In the genomic region with DNA sequence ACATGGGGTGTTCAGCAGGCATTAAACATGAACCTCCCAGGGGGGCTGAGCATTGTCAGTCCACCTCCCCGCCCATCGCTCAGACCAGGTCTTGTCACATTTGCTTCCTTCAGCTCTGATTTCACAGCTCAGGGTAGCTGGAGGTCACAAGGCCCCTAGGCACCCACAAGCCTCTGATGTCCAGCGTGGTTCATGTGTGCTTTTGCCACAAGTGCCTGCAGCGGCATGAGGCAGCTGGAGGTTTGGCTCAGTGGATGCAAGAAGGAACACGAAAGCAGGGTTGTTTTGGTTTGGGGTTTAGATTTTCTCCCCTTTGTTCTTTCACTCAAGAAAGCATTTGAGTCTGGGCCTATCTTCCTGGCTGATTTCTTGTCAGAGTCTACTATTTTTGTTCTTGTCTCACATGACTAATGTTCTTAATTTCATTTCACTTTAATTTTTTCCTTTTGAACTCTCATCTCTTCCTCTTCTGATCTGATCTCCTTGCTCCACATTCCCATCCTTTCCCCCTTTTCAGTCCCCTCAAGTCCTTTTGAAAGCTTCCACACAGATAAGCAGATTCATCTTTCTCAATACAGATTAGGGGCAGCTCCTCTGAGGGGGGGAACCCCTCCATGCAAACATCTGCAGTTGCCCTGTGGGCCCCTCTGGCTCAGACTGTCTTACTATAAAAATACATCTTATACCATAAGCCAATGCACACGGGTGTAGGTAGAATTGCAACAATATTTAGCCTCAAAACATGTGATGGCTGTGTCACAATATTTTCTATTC, we compare ENCODE assay signal across 7 cellular contexts.
DNase-seq lines count a peak whose midpoint lies in the region; ATAC-seq and TF ChIP-seq lines count a peak whose summit lies in the region.

No MANE protein-coding gene starts in this region.

- H3K4me2 ChIP-seq in osteoblast (ENCODE audit: insufficient read depth, low read length): no peak overlapping the region

- no peaks in the 10 kb centered on the region for H3K36me3 Mint-ChIP-seq in activated B cell treated with CpG ODN at 0.5 μM for 24 hours (ENCODE audit: low read depth)

- ATAC-seq in GM19023 (IDR thresholded peaks at IDR 0.05; ENCODE audit: unreplicated experiment) (peak; percentile 62), HG02763 (IDR thresholded peaks at IDR 0.05; ENCODE audit: unreplicated experiment) (peak; percentile 47), activated B cell treated with CpG ODN at 0.5 μM for 24 hours (ENCODE audit: low read depth) (peak; percentile 59), gastrocnemius medialis (no peak)

- peak overlapping the region; percentile 88 for H3K27ac Mint-ChIP-seq in activated B cell treated with CpG ODN at 0.5 μM for 24 hours

- POLR2A ChIA-PET in activated B cell treated with CpG ODN at 0.5 μM for 24 hours (lab: Charles Lee): interaction anchor here (0.6 to 6.0 kb wide), 8 partner anchors 8 to 505 kb away, joined by 3 to 58 read pairs (median 4); a partner anchor contains a TSS

- no peaks in the 10 kb centered on the region for H3K27me3 Mint-ChIP-seq in activated B cell treated with CpG ODN at 0.5 μM for 24 hours

- no peaks in the 10 kb centered on the region for H3K27me3 ChIP-seq in osteoblast (ENCODE audit: insufficient read depth, low read length)
- no peaks in the 10 kb centered on the region for H3K27me3 ChIP-seq in gastrocnemius medialis
- no peaks in the 10 kb centered on the region for H3K27me3 ChIP-seq in vagina

- peaks cover 69% of the 10 kb centered on the region for H3K4me1 Mint-ChIP-seq in activated B cell treated with CpG ODN at 0.5 μM for 24 hours

- H3K4me3 Mint-ChIP-seq in activated B cell treated with CpG ODN at 0.5 μM for 24 hours: peak overlapping the region; percentile 66

- H4K20me1 ChIP-seq in osteoblast (ENCODE audit: insufficient read depth, low read length): no peaks in the 10 kb centered on the region

- no peak overlapping the region for H3K27ac ChIP-seq in osteoblast (ENCODE audit: low read depth, low read length)
- H3K27ac ChIP-seq in gastrocnemius medialis: no peak overlapping the region
- H3K27ac ChIP-seq in vagina: no peak overlapping the region

- TF ChIP-seq CTCF in activated B cell treated with CpG ODN at 0.5 μM for 24 hours (IDR thresholded peaks at IDR 0.05) (no peak), osteoblast (IDR thresholded peaks at IDR 0.05; ENCODE audit: extremely low read depth, low read depth, low read length) (no peak), gastrocnemius medialis (IDR thresholded peaks at IDR 0.05 in 4 of 5, conservative IDR thresholded peaks at IDR 0.05 in 1 of 5) (no peak), vagina (IDR thresholded peaks at IDR 0.05) (no peak)

- in situ Hi-C loops in gastrocnemius medialis (cut with MboI; ENCODE audit: low sequenced_read_pairs in 4 of 4): no loop called here

- H3K4me1 ChIP-seq in osteoblast (ENCODE audit: insufficient read depth, low read length): peaks cover 11% of the 10 kb centered on the region
- peaks cover 0 to 4% of the 10 kb centered on the region in 2 donors for H3K4me1 ChIP-seq in gastrocnemius medialis
- H3K4me1 ChIP-seq in vagina: no peaks in the 10 kb centered on the region

- H3K4me3 ChIP-seq in osteoblast (ENCODE audit: insufficient read depth, low read length): no peak overlapping the region
- H3K4me3 ChIP-seq in gastrocnemius medialis: no peak overlapping the region
- no peak overlapping the region for H3K4me3 ChIP-seq in vagina

- TF ChIP-seq POLR2A in gastrocnemius medialis (IDR thresholded peaks at IDR 0.05): no peak
- TF ChIP-seq POLR2A in vagina (IDR thresholded peaks at IDR 0.05): no peak

- no peaks in the 10 kb centered on the region for H3K9me3 Mint-ChIP-seq in activated B cell treated with CpG ODN at 0.5 μM for 24 hours

- DNase-seq in activated B cell treated with CpG ODN at 0.5 μM for 24 hours (no peak), osteoblast (ENCODE audit: insufficient read length, low spot score, missing footprints) (no peak), NCI-H446 treated with DMSO at 0.1 percent for 48 hours (lab: John Stamatoyannopoulos, UW) (no peak), gastrocnemius medialis (no peak), vagina (ENCODE audit: extremely low spot score in 2 of 2) (no peak)

- CTCF ChIA-PET in activated B cell treated with CpG ODN at 0.5 μM for 24 hours (lab: Charles Lee): interaction anchor here (1.0 to 3.1 kb wide), 2 partner anchors 8 to 11 kb away, joined by 3 to 18 read pairs; no protein-coding TSS in a partner anchor

- H3K9me3 ChIP-seq in osteoblast (ENCODE audit: low read depth, low read length) (no peaks in the 10 kb centered on the region), gastrocnemius medialis (no peaks in the 10 kb centered on the region), vagina (no peaks in the 10 kb centered on the region)

- H3K79me2 ChIP-seq in osteoblast (ENCODE audit: insufficient read depth, low read length): no peaks in the 10 kb centered on the region

- H2AFZ ChIP-seq in osteoblast (ENCODE audit: low read length): peak overlapping the region; percentile 38

- H3K36me3 ChIP-seq in osteoblast (ENCODE audit: insufficient read depth, low read length) (no peaks in the 10 kb centered on the region), gastrocnemius medialis (no peaks in the 10 kb centered on the region), vagina (no peaks in the 10 kb centered on the region)

- intact Hi-C loops in activated B cell treated with CpG ODN at 0.5 μM for 24 hours (cut with micrococcal nuclease) (loop anchor here (1.0 to 10.0 kb wide), 2 partner anchors 9 to 625 kb away; a partner anchor contains a TSS), gastrocnemius medialis (cut with DNase I; ENCODE audit: low total_unique reads) (no loop called here), vagina (cut with DNase I) (no loop called here)

Comparison
In these comparisons a context has a peak if more than half of its experiments do, and no peak if none do; other contexts are left out.
1. ATAC-seq: peak in GM19023 (single experiment), HG02763 (single experiment) and activated B cell treated with CpG ODN at 0.5 μM for 24 hours (single experiment); none in gastrocnemius medialis (0 of 2).